Comparison of ENCODE assay signal across 1 cellular context in genomic region chr2:172427256-172427989, GRCh38.
A peak's percentile ranks its signal among the peaks of the same experiment; 100 is the strongest.
TF ChIP-seq lines count a peak whose summit lies in the region.

TSS of gene ITGA6 (plus strand) at chr2:172427586.

TF ChIP-seq in HepG2, 621 proteins besides CTCF, POLR2A, EP300 and RAD21 (continued from another document):
- TF ChIP-seq TCF12 (IDR thresholded peaks at IDR 0.05) (no peak), TCF12 (CRISPR knock-in tag; IDR thresholded peaks at IDR 0.05) (peak; percentile 79; the same call in 1 of the 2 replicates)
